30 cellular contexts compared by ENCODE assay signal in the genomic region with DNA sequence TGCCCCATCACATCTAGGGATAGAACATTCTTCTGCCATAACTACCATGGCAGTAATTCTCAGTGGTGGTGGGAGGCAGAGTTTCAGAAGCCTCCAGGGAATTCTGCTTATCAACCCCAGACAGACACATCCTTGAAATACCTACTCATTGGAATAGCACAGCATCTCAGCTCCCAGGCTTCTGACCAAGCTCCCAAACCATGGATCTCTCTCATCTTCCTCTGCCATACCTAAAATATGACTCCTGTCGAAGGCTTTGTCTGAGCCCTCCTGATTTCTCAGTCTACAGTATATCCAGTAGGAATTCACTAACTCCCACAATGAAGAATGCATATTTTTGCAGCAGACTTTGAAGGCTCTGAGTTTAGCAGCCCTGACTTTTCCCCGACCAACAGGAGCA.
"Had no signal": no experiment of that assay in that cellular context is flagged by ENCODE, and none has a peak within 500 bp of the region (broad histone marks: within the 10 kb centered on the region; RNA-seq: fewer than 3 reads in every experiment).

No MANE protein-coding gene starts in this region.

- H3K9me3 ChIP-seq: right atrium auricular region, right lobe of liver, spleen, thoracic aorta, thyroid gland, tibial nerve, upper lobe of right lung, uterus had no signal

- H3K27ac ChIP-seq: neural progenitor cell, ovary, parathyroid adenoma, right atrium auricular region, right lobe of liver, sigmoid colon, spleen, thoracic aorta, thyroid gland, tibial nerve, upper lobe of right lung, uterus had no signal

- H3K4me3 Mint-ChIP-seq: naive thymus-derived CD4-positive, alpha-beta T cell; natural killer cell; nephron; neural progenitor cell; stimulated activated memory B cell treated with anti-CD40 and anti-IgM and Interleukin-4, amounts not matched to agents 10 μg/mL and 1 μg/mL and 100 μg/mL, for 72 hours; stimulated activated naive CD8-positive, alpha-beta T cell treated with anti-CD3 and anti-CD28 coated beads, Interleukin-15, amount 100 ng/mL, for 72 hours; type B pancreatic cell had no signal

- DNase-seq: naive thymus-derived CD4-positive, alpha-beta T cell; natural killer cell; occipital lobe; ovary; posterior cingulate gyrus; retina; right lobe of liver; sigmoid colon; small intestine; spleen; stimulated activated CD4-positive, alpha-beta T cell treated with anti-CD3 and anti-CD28 coated beads, Interleukin-12 subunit alpha, Interleukin-12 subunit beta, amount 100 ng/mL, for 4 hours; stimulated activated CD4-positive, alpha-beta T cell treated with anti-CD3 and anti-CD28 coated beads, Interleukin-1b, Interleukin-23, amount 100 ng/mL, for 48 hours; stimulated activated CD4-positive, alpha-beta T cell treated with anti-CD3 and anti-CD28 coated beads, Interleukin-4, amount 100 ng/mL, for 1 hour; stimulated activated CD4-positive, alpha-beta T cell treated with anti-CD3 and anti-CD28 coated beads, Interleukin-4, amount 100 ng/mL, for 4 hours; stimulated activated CD8-positive, alpha-beta memory T cell treated with anti-CD3 and anti-CD28 coated beads, Interleukin-4, amount 100 ng/mL, for 48 hours; stimulated activated naive CD4-positive, alpha-beta T cell; stimulated activated naive CD8-positive, alpha-beta T cell treated with anti-CD3 and anti-CD28 coated beads, Interleukin-15, amount 100 ng/mL, for 72 hours; stimulated activated naive CD8-positive, alpha-beta T cell treated with anti-CD3 and anti-CD28 coated beads, Interleukin-15, Interleukin-2, amounts not matched to agents 100 U/mL and 50 U/mL, for 24 hours; thyroid gland; upper lobe of right lung; uterus had no signal

- H3K4me3 ChIP-seq: neural progenitor cell, ovary, right atrium auricular region, right lobe of liver, sigmoid colon, spleen, thoracic aorta, thyroid gland, tibial nerve, upper lobe of right lung, uterus had no signal

- H3K4me2 ChIP-seq: neural progenitor cell had no signal

- H3K27me3 ChIP-seq: neural progenitor cell, ovary, right atrium auricular region, right lobe of liver, sigmoid colon, spleen, thyroid gland, tibial nerve, upper lobe of right lung, uterus had no signal

- H3K4me1 ChIP-seq: neural progenitor cell, parathyroid adenoma, right atrium auricular region, right lobe of liver, sigmoid colon, thyroid gland, tibial nerve, upper lobe of right lung, uterus had no signal

- H3K36me3 ChIP-seq: neural progenitor cell, ovary, right atrium auricular region, right lobe of liver, sigmoid colon, spleen, thoracic aorta, thyroid gland, tibial nerve, upper lobe of right lung, uterus had no signal

- H3K27ac Mint-ChIP-seq: naive thymus-derived CD4-positive, alpha-beta T cell; natural killer cell; nephron; neural progenitor cell; progenitor cell of endocrine pancreas; stimulated activated memory B cell treated with anti-CD40 and anti-IgM and Interleukin-4, amounts not matched to agents 10 μg/mL and 1 μg/mL and 100 μg/mL, for 72 hours; stimulated activated naive CD8-positive, alpha-beta T cell treated with anti-CD3 and anti-CD28 coated beads, Interleukin-15, amount 100 ng/mL, for 72 hours; type B pancreatic cell had no signal

- ATAC-seq: naive thymus-derived CD4-positive, alpha-beta T cell; natural killer cell; stimulated activated memory B cell treated with anti-CD40 and anti-IgM and Interleukin-4, amounts not matched to agents 10 μg/mL and 1 μg/mL and 100 μg/mL, for 72 hours; stimulated activated naive CD8-positive, alpha-beta T cell treated with anti-CD3 and anti-CD28 coated beads, Interleukin-15, amount 100 ng/mL, for 72 hours; stimulated activated naive CD8-positive, alpha-beta T cell treated with anti-CD3 and anti-CD28 coated beads, Interleukin-15, Interleukin-2, amounts not matched to agents 100 U/mL and 50 U/mL, for 24 hours; upper lobe of right lung had no signal

- H3K4me1 Mint-ChIP-seq: naive thymus-derived CD4-positive, alpha-beta T cell; natural killer cell; nephron; stimulated activated memory B cell treated with anti-CD40 and anti-IgM and Interleukin-4, amounts not matched to agents 10 μg/mL and 1 μg/mL and 100 μg/mL, for 72 hours; stimulated activated naive CD8-positive, alpha-beta T cell treated with anti-CD3 and anti-CD28 coated beads, Interleukin-15, amount 100 ng/mL, for 72 hours had no signal

- H3K9me3 Mint-ChIP-seq: neural progenitor cell; stimulated activated memory B cell treated with anti-CD40 and anti-IgM and Interleukin-4, amounts not matched to agents 10 μg/mL and 1 μg/mL and 100 μg/mL, for 72 hours; stimulated activated naive CD8-positive, alpha-beta T cell treated with anti-CD3 and anti-CD28 coated beads, Interleukin-15, amount 100 ng/mL, for 72 hours; type B pancreatic cell had no signal

- H3K36me3 Mint-ChIP-seq: naive thymus-derived CD4-positive, alpha-beta T cell; natural killer cell; neural progenitor cell; stimulated activated memory B cell treated with anti-CD40 and anti-IgM and Interleukin-4, amounts not matched to agents 10 μg/mL and 1 μg/mL and 100 μg/mL, for 72 hours; type B pancreatic cell had no signal

- H3K79me2 ChIP-seq: parathyroid adenoma had no signal

- H3K9ac ChIP-seq: neural progenitor cell, parathyroid adenoma had no signal

- H2AFZ ChIP-seq: neural progenitor cell, parathyroid adenoma had no signal
